In genomic region chr1:173768827-173769226, GRCh38 we compare ENCODE assay signal across 1 cellular context.
TF ChIP-seq lines count a peak whose summit lies in the region.

No MANE protein-coding gene starts in this region.

TF ChIP-seq in GM12878, 131 proteins besides CTCF, POLR2A, EP300 and RAD21:
- TF ChIP-seq SRF (IDR thresholded peaks at IDR 0.05; ENCODE audit: low read depth in 2 of 2, low read length in 2 of 2) (no peak), HDAC6 (IDR thresholded peaks at IDR 0.05; ENCODE audit: unreplicated experiment) (no peak), SMARCA5 (IDR thresholded peaks at IDR 0.05) (no peak), KDM1A (IDR thresholded peaks at IDR 0.05; ENCODE audit: borderline replicate concordance) (no peak), SKIL (IDR thresholded peaks at IDR 0.05; ENCODE audit: low read depth, poor library complexity, severe bottlenecking) (no peak), GABPA (IDR thresholded peaks at IDR 0.05; ENCODE audit: low read depth) (no peak), SREBF2 (IDR thresholded peaks at IDR 0.05; ENCODE audit: low read length) (no peak), BCL11A (IDR thresholded peaks at IDR 0.05; ENCODE audit: low read depth, low read length) (no peak), BCLAF1 (IDR thresholded peaks at IDR 0.05) (no peak), LARP7 (IDR thresholded peaks at IDR 0.05) (no peak), POLR2AphosphoS5 (IDR thresholded peaks at IDR 0.05; ENCODE audit: low read length) (no peak), YBX1 (IDR thresholded peaks at IDR 0.05) (no peak), TCF12 (IDR thresholded peaks at IDR 0.05; ENCODE audit: low read depth, low read length) (no peak), ATF3 (IDR thresholded peaks at IDR 0.05; ENCODE audit: borderline replicate concordance, extremely low read depth, low read depth, low read length) (no peak)
- TF ChIP-seq, protein P1, sequence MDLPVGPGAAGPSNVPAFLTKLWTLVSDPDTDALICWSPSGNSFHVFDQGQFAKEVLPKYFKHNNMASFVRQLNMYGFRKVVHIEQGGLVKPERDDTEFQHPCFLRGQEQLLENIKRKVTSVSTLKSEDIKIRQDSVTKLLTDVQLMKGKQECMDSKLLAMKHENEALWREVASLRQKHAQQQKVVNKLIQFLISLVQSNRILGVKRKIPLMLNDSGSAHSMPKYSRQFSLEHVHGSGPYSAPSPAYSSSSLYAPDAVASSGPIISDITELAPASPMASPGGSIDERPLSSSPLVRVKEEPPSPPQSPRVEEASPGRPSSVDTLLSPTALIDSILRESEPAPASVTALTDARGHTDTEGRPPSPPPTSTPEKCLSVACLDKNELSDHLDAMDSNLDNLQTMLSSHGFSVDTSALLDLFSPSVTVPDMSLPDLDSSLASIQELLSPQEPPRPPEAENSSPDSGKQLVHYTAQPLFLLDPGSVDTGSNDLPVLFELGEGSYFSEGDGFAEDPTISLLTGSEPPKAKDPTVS (IDR thresholded peaks at IDR 0.05; ENCODE audit: low read depth, low read length), result no peak
- TF ChIP-seq, protein P2, sequence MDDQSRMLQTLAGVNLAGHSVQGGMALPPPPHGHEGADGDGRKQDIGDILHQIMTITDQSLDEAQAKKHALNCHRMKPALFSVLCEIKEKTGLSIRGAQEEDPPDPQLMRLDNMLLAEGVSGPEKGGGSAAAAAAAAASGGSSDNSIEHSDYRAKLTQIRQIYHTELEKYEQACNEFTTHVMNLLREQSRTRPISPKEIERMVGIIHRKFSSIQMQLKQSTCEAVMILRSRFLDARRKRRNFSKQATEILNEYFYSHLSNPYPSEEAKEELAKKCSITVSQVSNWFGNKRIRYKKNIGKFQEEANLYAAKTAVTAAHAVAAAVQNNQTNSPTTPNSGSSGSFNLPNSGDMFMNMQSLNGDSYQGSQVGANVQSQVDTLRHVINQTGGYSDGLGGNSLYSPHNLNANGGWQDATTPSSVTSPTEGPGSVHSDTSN (IDR thresholded peaks at IDR 0.05; ENCODE audit: insufficient replicate concordance, low read depth, low read length), result no peak
- TF ChIP-seq, protein P3, sequence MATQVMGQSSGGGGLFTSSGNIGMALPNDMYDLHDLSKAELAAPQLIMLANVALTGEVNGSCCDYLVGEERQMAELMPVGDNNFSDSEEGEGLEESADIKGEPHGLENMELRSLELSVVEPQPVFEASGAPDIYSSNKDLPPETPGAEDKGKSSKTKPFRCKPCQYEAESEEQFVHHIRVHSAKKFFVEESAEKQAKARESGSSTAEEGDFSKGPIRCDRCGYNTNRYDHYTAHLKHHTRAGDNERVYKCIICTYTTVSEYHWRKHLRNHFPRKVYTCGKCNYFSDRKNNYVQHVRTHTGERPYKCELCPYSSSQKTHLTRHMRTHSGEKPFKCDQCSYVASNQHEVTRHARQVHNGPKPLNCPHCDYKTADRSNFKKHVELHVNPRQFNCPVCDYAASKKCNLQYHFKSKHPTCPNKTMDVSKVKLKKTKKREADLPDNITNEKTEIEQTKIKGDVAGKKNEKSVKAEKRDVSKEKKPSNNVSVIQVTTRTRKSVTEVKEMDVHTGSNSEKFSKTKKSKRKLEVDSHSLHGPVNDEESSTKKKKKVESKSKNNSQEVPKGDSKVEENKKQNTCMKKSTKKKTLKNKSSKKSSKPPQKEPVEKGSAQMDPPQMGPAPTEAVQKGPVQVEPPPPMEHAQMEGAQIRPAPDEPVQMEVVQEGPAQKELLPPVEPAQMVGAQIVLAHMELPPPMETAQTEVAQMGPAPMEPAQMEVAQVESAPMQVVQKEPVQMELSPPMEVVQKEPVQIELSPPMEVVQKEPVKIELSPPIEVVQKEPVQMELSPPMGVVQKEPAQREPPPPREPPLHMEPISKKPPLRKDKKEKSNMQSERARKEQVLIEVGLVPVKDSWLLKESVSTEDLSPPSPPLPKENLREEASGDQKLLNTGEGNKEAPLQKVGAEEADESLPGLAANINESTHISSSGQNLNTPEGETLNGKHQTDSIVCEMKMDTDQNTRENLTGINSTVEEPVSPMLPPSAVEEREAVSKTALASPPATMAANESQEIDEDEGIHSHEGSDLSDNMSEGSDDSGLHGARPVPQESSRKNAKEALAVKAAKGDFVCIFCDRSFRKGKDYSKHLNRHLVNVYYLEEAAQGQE (IDR thresholded peaks at IDR 0.05; ENCODE audit: low read depth, low read length), result no peak
